In the genomic region with DNA sequence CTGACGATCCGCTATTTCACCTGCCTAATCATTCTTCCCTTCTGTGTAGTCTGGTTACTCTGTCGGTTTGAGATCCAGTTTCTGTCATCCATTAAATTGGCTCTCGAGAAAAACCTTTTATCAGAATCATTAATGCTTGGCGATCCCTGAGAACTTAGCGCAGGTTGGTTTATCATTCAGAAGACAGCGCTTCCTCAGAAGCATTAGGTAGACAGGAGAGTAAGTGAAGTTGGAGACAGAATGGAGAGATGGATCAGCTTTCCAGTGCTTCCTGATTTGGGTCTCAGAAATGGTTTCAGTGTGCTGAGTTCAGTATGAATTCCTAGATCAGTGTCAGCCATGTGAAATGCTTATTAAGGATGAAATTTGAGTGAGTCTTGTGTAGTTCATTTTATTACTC, we compare ENCODE assay signal across 8 cellular contexts. TPM values are rescaled to one million over a fixed set of nuclear protein-coding genes. Genes with fewer than 3 reads are reported as not detected.
DNase-seq lines count a peak whose midpoint lies in the region; ATAC-seq lines count a peak whose summit lies in the region.

No MANE protein-coding gene starts in this region.

- ATAC-seq in GM19023 (IDR thresholded peaks at IDR 0.05; ENCODE audit: unreplicated experiment): no peak

- POLR2A ChIA-PET in CD4-positive, alpha-beta memory T cell (lab: Charles Lee; ENCODE audit: partially characterized antibody): interaction anchor here (1.0 kb wide), 1 partner anchor 9 kb away, joined by 3 read pairs; no protein-coding TSS in a partner anchor
- POLR2A ChIA-PET in activated CD4-positive, alpha-beta memory T cell treated with anti-CD3 and anti-CD28 coated beads for 36 hours (lab: Charles Lee): interaction anchor here (0.6 to 0.9 kb wide), 2 partner anchors 9 to 981 kb away, joined by 3 read pairs; no protein-coding TSS in a partner anchor

- intact Hi-C loops in CD4-positive, alpha-beta memory T cell (cut with micrococcal nuclease): loop anchor here (5.0 kb wide), 1 partner anchor 249 kb away; the partner anchor contains the start of gene DOCK7
- intact Hi-C loops in activated CD4-positive, alpha-beta memory T cell treated with anti-CD3 and anti-CD28 coated beads for 36 hours (cut with micrococcal nuclease): loop anchor here (5.0 kb wide), 3 partner anchors 884 to 1361 kb away; partner anchors contain the start of genes FOXD3 and PGM1

- peaks cover 0 to 2% of the 10 kb centered on the region in 2 donors for H3K27me3 Mint-ChIP-seq in CD4-positive, alpha-beta memory T cell
- no peaks in the 10 kb centered on the region for H3K27me3 Mint-ChIP-seq in activated CD4-positive, alpha-beta memory T cell treated with anti-CD3 and anti-CD28 coated beads for 36 hours
- H3K27me3 Mint-ChIP-seq in immature natural killer cell (ENCODE audit: low read depth in 3 of 3): peaks cover 14 to 18% (median 14%) of the 10 kb centered on the region in 3 donors

- H3K36me3 ChIP-seq in CD4-positive, alpha-beta memory T cell (ENCODE audit: insufficient read depth, low read length): peaks cover 18% of the 10 kb centered on the region
- peaks cover 6 to 10% of the 10 kb centered on the region in 2 donors for H3K36me3 ChIP-seq in stomach smooth muscle (ENCODE audit: control insufficient read depth in 2 of 2, insufficient read depth in 2 of 2, low read length in 2 of 2)

- H3K4me3 ChIP-seq in CD4-positive, alpha-beta memory T cell (ENCODE audit: low read length in 2 of 2): peak overlapping the region; percentile 84 to 97
- peak overlapping the region; percentile 73 to 96 for H3K4me3 ChIP-seq in stomach smooth muscle (ENCODE audit: low read length in 2 of 2)

- peaks cover 26 to 62% (median 39%) of the 10 kb centered on the region in 4 donors for H3K4me1 Mint-ChIP-seq in CD4-positive, alpha-beta memory T cell
- H3K4me1 Mint-ChIP-seq in activated CD4-positive, alpha-beta memory T cell treated with anti-CD3 and anti-CD28 coated beads for 36 hours (ENCODE audit: low read depth): peaks cover 27% of the 10 kb centered on the region
- H3K4me1 Mint-ChIP-seq in immature natural killer cell: peaks cover 45 to 57% of the 10 kb centered on the region in 2 donors

- peaks cover 0 to 3% (median 0%) of the 10 kb centered on the region in 8 donors for H3K9me3 Mint-ChIP-seq in CD4-positive, alpha-beta memory T cell
- no peaks in the 10 kb centered on the region for H3K9me3 Mint-ChIP-seq in activated CD4-positive, alpha-beta memory T cell treated with anti-CD3 and anti-CD28 coated beads for 36 hours
- H3K9me3 Mint-ChIP-seq in immature natural killer cell: no peaks in the 10 kb centered on the region

- H3K27ac Mint-ChIP-seq in CD4-positive, alpha-beta memory T cell: peak overlapping the region; percentile 60 to 92 (median 84)
- peak overlapping the region; percentile 88 for H3K27ac Mint-ChIP-seq in activated CD4-positive, alpha-beta memory T cell treated with anti-CD3 and anti-CD28 coated beads for 36 hours
- peak overlapping the region; percentile 72 to 96 (median 87) for H3K27ac Mint-ChIP-seq in immature natural killer cell

- peak overlapping the region; percentile 97 for H3K27ac ChIP-seq in CD4-positive, alpha-beta memory T cell (ENCODE audit: low read depth, low read length)
- H3K27ac ChIP-seq in stomach smooth muscle (ENCODE audit: low read length): no peak overlapping the region

- H3K27me3 ChIP-seq in CD4-positive, alpha-beta memory T cell (ENCODE audit: insufficient read depth, low read length): no peaks in the 10 kb centered on the region
- H3K27me3 ChIP-seq in stomach smooth muscle (ENCODE audit: control insufficient read depth in 1 of 2, insufficient read depth in 2 of 2, low read length in 2 of 2): no peaks in the 10 kb centered on the region

- no peaks in the 10 kb centered on the region for H3K9me3 ChIP-seq in CD4-positive, alpha-beta memory T cell (ENCODE audit: control insufficient read depth in 1 of 2, low read length in 2 of 2)
- H3K9me3 ChIP-seq in stomach smooth muscle (ENCODE audit: control insufficient read depth in 2 of 2, low read length in 2 of 2): no peaks in the 10 kb centered on the region

- H3K36me3 Mint-ChIP-seq in CD4-positive, alpha-beta memory T cell: peaks cover 13 to 36% of the 10 kb centered on the region in 2 donors
- H3K36me3 Mint-ChIP-seq in activated CD4-positive, alpha-beta memory T cell treated with anti-CD3 and anti-CD28 coated beads for 36 hours: peaks cover 31% of the 10 kb centered on the region
- H3K36me3 Mint-ChIP-seq in immature natural killer cell: peaks cover 6 to 11% (median 6%) of the 10 kb centered on the region in 3 donors

- H3K9ac ChIP-seq in stomach smooth muscle (ENCODE audit: low read length in 2 of 2): peak overlapping the region; percentile 91 to 99

- H3K4me1 ChIP-seq in CD4-positive, alpha-beta memory T cell (ENCODE audit: insufficient read depth, low read length): peaks cover 45% of the 10 kb centered on the region
- peaks cover 7% of the 10 kb centered on the region for H3K4me1 ChIP-seq in stomach smooth muscle (ENCODE audit: control insufficient read depth, insufficient read depth, low read length)

- peak in 1 of 5 donors; percentile 2 for DNase-seq in CD4-positive, alpha-beta memory T cell
- DNase-seq in HT-29 (ENCODE audit: low spot score) (peak; percentile 56), immature natural killer cell (no peak), islet precursor cell (no peak), occipital lobe (lab: John Stamatoyannopoulos, UW) (no peak)
- DNase-seq in activated CD4-positive, alpha-beta memory T cell treated with anti-CD3 and anti-CD28 coated beads for 36 hours: no peak

- CTCF ChIA-PET in CD4-positive, alpha-beta memory T cell (lab: Charles Lee; ENCODE audit: partially characterized antibody): no interaction called here
- CTCF ChIA-PET in activated CD4-positive, alpha-beta memory T cell treated with anti-CD3 and anti-CD28 coated beads for 36 hours (lab: Charles Lee): interaction anchor here (0.6 kb wide), 1 partner anchor 294 kb away, joined by 3 read pairs; no protein-coding TSS in a partner anchor

- H3K4me3 Mint-ChIP-seq in CD4-positive, alpha-beta memory T cell: peak overlapping the region; percentile 87 to 97 (median 94)
- H3K4me3 Mint-ChIP-seq in activated CD4-positive, alpha-beta memory T cell treated with anti-CD3 and anti-CD28 coated beads for 36 hours: peak overlapping the region; percentile 93
- peak overlapping the region; percentile 81 to 97 (median 91) for H3K4me3 Mint-ChIP-seq in immature natural killer cell

RNA-seq across cellular contexts. Expression of gene USP1, which starts 1.3 kb away (rescaled TPM):
- total RNA-seq in CD4-positive, alpha-beta memory T cell: 10 to 100 TPM; 46.3 to 50.0 TPM
- polyA plus RNA-seq in CD4-positive, alpha-beta memory T cell: 10 to 100 TPM; 30.2 to 34.8 TPM
- 29.8 and 31.4 TPM in 2 replicates for total RNA-seq in HT-29 (2014; rRNA removed; shearing (Covaris generic))
- 10 to 100 TPM; 68.4 to 69.7 TPM for total RNA-seq in activated CD4-positive, alpha-beta memory T cell treated with anti-CD3 and anti-CD28 coated beads for 36 hours
- 10 to 100 TPM; 22.8 to 38.2 (median 24.4) TPM for polyA plus RNA-seq in immature natural killer cell
- total RNA-seq in occipital lobe: 69.9 TPM
